In genomic region chr21:45029298-45029967, GRCh38 we compare ENCODE assay signal across 10 cellular contexts. TPM values are rescaled to one million over a fixed set of nuclear protein-coding genes. Genes with fewer than 3 reads are reported as not detected.
A peak's percentile ranks its signal among the peaks of the same experiment; 100 is the strongest.
DNase-seq lines count a peak whose midpoint lies in the region; ATAC-seq and TF ChIP-seq lines count a peak whose summit lies in the region.
"Had no signal": no experiment of that assay in that cellular context is flagged by ENCODE, and none has a peak within 500 bp of the region (broad histone marks: within the 10 kb centered on the region; RNA-seq: fewer than 3 reads in every experiment).

No MANE protein-coding gene starts in this region.

- no peaks in the 10 kb centered on the region for H3K4me1 ChIP-seq in Caco-2

- CTCF ChIA-PET in Caco-2 (lab: Charles Lee): interaction anchor here (2.0 kb wide), 1 partner anchor 17 kb away, joined by 7 read pairs; no protein-coding TSS in a partner anchor

- intact Hi-C loops in Right ventricle myocardium superior (cut with DNase I): no loop called here
- intact Hi-C loops in posterior vena cava (cut with DNase I): no loop called here
- intact Hi-C loops in Caco-2 (cut with micrococcal nuclease; ENCODE audit: unreplicated experiment): no loop called here

- POLR2A ChIA-PET in Caco-2 (lab: Charles Lee): no interaction called here

- no peaks in the 10 kb centered on the region for H3K36me3 Mint-ChIP-seq in Caco-2 (ENCODE audit: insufficient read depth, unreplicated experiment)

- no peaks in the 10 kb centered on the region for H3K36me3 ChIP-seq in Caco-2 (ENCODE audit: control insufficient read depth, insufficient read depth, low read length)
- H3K36me3 ChIP-seq: thyroid gland had no signal

- no peaks in the 10 kb centered on the region for H3K9me3 ChIP-seq in Caco-2
- H3K9me3 ChIP-seq: thyroid gland had no signal

- no peak overlapping the region for H3K4me3 ChIP-seq in Caco-2 (ENCODE audit: low read depth, low read length)
- H3K4me3 ChIP-seq: thyroid gland had no signal

- peak; percentile 63 for ATAC-seq in Right ventricle myocardium superior (ENCODE audit: poor library complexity)
- no peak for ATAC-seq in HG03521 (IDR thresholded peaks at IDR 0.05; ENCODE audit: unreplicated experiment)
- ATAC-seq in HG03175 (IDR thresholded peaks at IDR 0.05; ENCODE audit: unreplicated experiment): no peak

- H3K27me3 ChIP-seq in Caco-2 (replicated peaks; ENCODE audit: control insufficient read depth, insufficient read depth, low read length): no peaks in the 10 kb centered on the region
- H3K27me3 ChIP-seq: thyroid gland had no signal

- peaks cover 7% of the 10 kb centered on the region for H3K9me3 Mint-ChIP-seq in Caco-2 (ENCODE audit: unreplicated experiment)

- no peak for TF ChIP-seq CTCF in Caco-2 (IDR thresholded peaks at IDR 0.05; ENCODE audit: insufficient read depth in 1 of 2, low read depth in 1 of 2, low read length in 1 of 2, severe bottlenecking in 1 of 2, unreplicated experiment in 1 of 2)

- H3K4me3 Mint-ChIP-seq in Caco-2 (ENCODE audit: unreplicated experiment): no peak overlapping the region

- H3K27me3 Mint-ChIP-seq in Caco-2 (ENCODE audit: insufficient read depth, unreplicated experiment): no peaks in the 10 kb centered on the region

- no peak overlapping the region for H3K27ac Mint-ChIP-seq in Caco-2 (ENCODE audit: unreplicated experiment)

- H3K4me1 Mint-ChIP-seq in Caco-2 (ENCODE audit: low read depth, unreplicated experiment): peaks cover 10% of the 10 kb centered on the region

- BruUV-seq in Caco-2 (replicated peaks; lab: Mats Ljungman, UMichigan): no TSS peak

- peak; percentile 86 for DNase-seq in ELF-1 (ENCODE audit: low read depth, low spot score)
- peak; percentile 43 for DNase-seq in RPMI8226
- peak; percentile 77 for DNase-seq in Right ventricle myocardium superior
- DNase-seq in posterior vena cava (ENCODE audit: low spot score): peak; percentile 88
- no peak for DNase-seq in activated CD4-positive, alpha-beta T cell treated with anti-CD3 and anti-CD28 coated beads, Interleukin-2, amount 50 U/mL, for 4 hours
- DNase-seq in Caco-2: no peak
- DNase-seq: SW 1271 had no signal

RNA-seq across cellular contexts. Expression of gene ADARB1, which starts 44.9 kb away (rescaled TPM):
- total RNA-seq in Right ventricle myocardium superior (11.6 TPM), posterior vena cava (10 to 100 TPM; 72.4 to 85.6 TPM), Caco-2 (2022) (25.4 and 25.8 TPM in 2 replicates)

Comparison
In these comparisons a context has a peak if more than half of its experiments do, and no peak if none do; other contexts are left out.
1. DNase-seq: peak in ELF-1 (single experiment), RPMI8226 (single experiment), Right ventricle myocardium superior (single experiment) and posterior vena cava (single experiment); none in activated CD4-positive, alpha-beta T cell treated with anti-CD3 and anti-CD28 coated beads, Interleukin-2, amount 50 U/mL, for 4 hours (0 of 2) and Caco-2 (0 of 2).